19 cellular contexts compared by ENCODE assay signal in the genomic region with DNA sequence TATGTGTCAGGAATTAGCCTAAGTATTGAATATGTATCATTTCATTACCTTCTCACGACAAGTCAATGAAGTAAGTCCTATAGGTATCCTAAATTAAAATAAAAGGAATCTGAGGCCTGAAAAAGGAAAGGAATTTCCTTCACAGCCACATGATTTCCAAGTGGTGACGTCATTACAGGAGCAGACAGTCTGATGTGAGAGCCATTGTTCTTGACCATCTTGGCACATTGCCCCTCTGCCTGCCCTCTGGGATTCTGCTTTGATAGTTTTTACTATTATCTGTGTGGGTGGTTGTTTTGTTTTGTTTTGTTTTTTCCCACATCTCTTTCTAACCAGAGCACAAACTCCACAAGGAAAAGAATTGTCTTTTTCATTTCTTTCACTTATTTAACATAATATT.
DNase-seq lines count a peak whose midpoint lies in the region; ATAC-seq, FAIRE-seq and TF ChIP-seq lines count a peak whose summit lies in the region.
"Had no signal": no experiment of that assay in that cellular context is flagged by ENCODE, and none has a peak within 500 bp of the region (broad histone marks: within the 10 kb centered on the region; RNA-seq: fewer than 3 reads in every experiment).

No MANE protein-coding gene starts in this region.

- H3K9me3 ChIP-seq in K562 (replicated peaks; ENCODE audit: control insufficient read depth, insufficient read depth, low read depth, low read length): no peaks in the 10 kb centered on the region
- H3K9me3 ChIP-seq in neural progenitor cell (ENCODE audit: low read depth): no peaks in the 10 kb centered on the region
- H3K9me3 ChIP-seq in esophagus muscularis mucosa: no peaks in the 10 kb centered on the region
- H3K9me3 ChIP-seq: sigmoid colon had no signal

- no peaks in the 10 kb centered on the region for H4K20me1 ChIP-seq in K562 (replicated peaks; ENCODE audit: control insufficient read depth, insufficient read depth, low read length)
- no peaks in the 10 kb centered on the region for H4K20me1 ChIP-seq in neural progenitor cell (ENCODE audit: low read depth)

- H3K27ac Mint-ChIP-seq in neural progenitor cell: no peak overlapping the region
- H3K27ac Mint-ChIP-seq: activated CD4-positive, alpha-beta memory T cell treated with anti-CD3 and anti-CD28 coated beads, Interleukin-2, amount 10 ng/mL, durations not matched to agents 7 days and 5 days; activated naive CD8-positive, alpha-beta T cell treated with anti-CD3 and anti-CD28 coated beads for 36 hours; activated T-helper 1 cell treated with anti-CD3 and anti-CD28 coated beads, Interleukin-12 subunit alpha, Interleukin-12 subunit beta, Interleukin-2, Interleukin-4 antibody, amounts not matched to agents 30 ng/mL and 10 ng/mL and 1 ng/mL, durations not matched to agents 14 hours and 24 hours and 36 hours; stimulated activated naive CD8-positive, alpha-beta T cell treated with anti-CD3 and anti-CD28 coated beads, Interleukin-15, Interleukin-2, amounts not matched to agents 100 ng/mL and 50 ng/mL, for 24 hours had no signal

- H3K9me3 Mint-ChIP-seq in neural progenitor cell: no peaks in the 10 kb centered on the region
- H3K9me3 Mint-ChIP-seq: activated CD4-positive, alpha-beta memory T cell treated with anti-CD3 and anti-CD28 coated beads, Interleukin-2, amount 10 ng/mL, durations not matched to agents 7 days and 5 days; activated naive CD8-positive, alpha-beta T cell treated with anti-CD3 and anti-CD28 coated beads for 36 hours; activated T-helper 1 cell treated with anti-CD3 and anti-CD28 coated beads, Interleukin-12 subunit alpha, Interleukin-12 subunit beta, Interleukin-2, Interleukin-4 antibody, amounts not matched to agents 30 ng/mL and 10 ng/mL and 1 ng/mL, durations not matched to agents 14 hours and 24 hours and 36 hours; stimulated activated naive CD8-positive, alpha-beta T cell treated with anti-CD3 and anti-CD28 coated beads, Interleukin-15, Interleukin-2, amounts not matched to agents 100 ng/mL and 50 ng/mL, for 24 hours had no signal

- BruUV-seq in K562 (replicated peaks; lab: Mats Ljungman, UMichigan): no TSS peak

- H3K4me3 Mint-ChIP-seq in neural progenitor cell: no peak overlapping the region
- H3K4me3 Mint-ChIP-seq: activated CD4-positive, alpha-beta memory T cell treated with anti-CD3 and anti-CD28 coated beads, Interleukin-2, amount 10 ng/mL, durations not matched to agents 7 days and 5 days; activated naive CD8-positive, alpha-beta T cell treated with anti-CD3 and anti-CD28 coated beads for 36 hours; activated T-helper 1 cell treated with anti-CD3 and anti-CD28 coated beads, Interleukin-12 subunit alpha, Interleukin-12 subunit beta, Interleukin-2, Interleukin-4 antibody, amounts not matched to agents 30 ng/mL and 10 ng/mL and 1 ng/mL, durations not matched to agents 14 hours and 24 hours and 36 hours; stimulated activated naive CD8-positive, alpha-beta T cell treated with anti-CD3 and anti-CD28 coated beads, Interleukin-15, Interleukin-2, amounts not matched to agents 100 ng/mL and 50 ng/mL, for 24 hours had no signal

- no peak for TF ChIP-seq POLR2A in K562 (conservative IDR thresholded peaks at IDR 0.05)
- no peak for TF ChIP-seq POLR2A in esophagus muscularis mucosa (IDR thresholded peaks at IDR 0.05; ENCODE audit: low read depth)

- H3K9ac ChIP-seq in K562 (ENCODE audit: insufficient read depth in 1 of 2, low read depth in 2 of 2, low read length in 2 of 2) (no peak overlapping the region), neural progenitor cell (no peak overlapping the region)

- WGBS in K562 (ENCODE audit: insufficient coverage, low coverage, missing lambda C conversion rate): 0% methylated on average over 2 of the region's 2 CpGs
- WGBS in esophagus muscularis mucosa: 62% methylated on average over 2 of the region's 2 CpGs

- H3K4me2 ChIP-seq in K562 (ENCODE audit: insufficient read depth, low read length): no peak overlapping the region
- H3K4me2 ChIP-seq in neural progenitor cell: no peak overlapping the region

- H3K27ac ChIP-seq in K562 (ENCODE audit: extremely low read depth, low read depth, low read length) (no peak overlapping the region), neural progenitor cell (no peak overlapping the region), esophagus muscularis mucosa (replicated peaks in 1 of 4) (no peak overlapping the region)
- H3K27ac ChIP-seq: sigmoid colon, VCaP had no signal

- no peaks in the 10 kb centered on the region for H3F3A ChIP-seq in neural progenitor cell (ENCODE audit: low read depth)

- no peaks in the 10 kb centered on the region for H3K4me1 Mint-ChIP-seq in neural progenitor cell
- H3K4me1 Mint-ChIP-seq: activated naive CD8-positive, alpha-beta T cell treated with anti-CD3 and anti-CD28 coated beads for 36 hours had no signal

- ATAC-seq in K562 (no peak), HG02840 (IDR thresholded peaks at IDR 0.05; ENCODE audit: low FRiP score, unreplicated experiment) (no peak)
- ATAC-seq: left colon had no signal

- no peak for FAIRE-seq in K562 (lab: Jason Lieb, UNC)

- in situ Hi-C loops in K562 (cut with MboI): no loop called here

- no peak for TF ChIP-seq CTCF in K562 (IDR thresholded peaks at IDR 0.05 in 2 of 3, conservative IDR thresholded peaks at IDR 0.05 in 1 of 3; ENCODE audit: insufficient read depth in 2 of 3, low read depth in 1 of 3, low read length in 3 of 3)
- no peak for TF ChIP-seq CTCF in neural progenitor cell (IDR thresholded peaks at IDR 0.05)
- no peak for TF ChIP-seq CTCF in esophagus muscularis mucosa (IDR thresholded peaks at IDR 0.05)

- H3K79me2 ChIP-seq in K562 (ENCODE audit: control insufficient read depth, insufficient read depth, low read length): no peaks in the 10 kb centered on the region
- no peaks in the 10 kb centered on the region for H3K79me2 ChIP-seq in neural progenitor cell (ENCODE audit: low read depth)

- CTCF ChIA-PET in K562 (lab: Yijun Ruan, JAX; ENCODE audit: low intra/inter-chr PET ratio): no interaction called here

- TF ChIP-seq EP300 in K562 (IDR thresholded peaks at IDR 0.05; ENCODE audit: low read length) (no peak), esophagus muscularis mucosa (IDR thresholded peaks at IDR 0.05) (no peak)

- TF ChIP-seq RAD21 in K562 (CRISPR knock-in tag; conservative IDR thresholded peaks at IDR 0.05 in 1 of 2, IDR thresholded peaks at IDR 0.05 in 1 of 2): no peak

- H3K36me3 Mint-ChIP-seq in neural progenitor cell: no peaks in the 10 kb centered on the region
- H3K36me3 Mint-ChIP-seq: activated naive CD8-positive, alpha-beta T cell treated with anti-CD3 and anti-CD28 coated beads for 36 hours had no signal

- H2AFZ ChIP-seq in K562 (ENCODE audit: low read depth, low read length) (no peak overlapping the region), neural progenitor cell (replicated peaks) (no peak overlapping the region)

- no peaks in the 10 kb centered on the region for H3K4me1 ChIP-seq in K562 (replicated peaks in 1 of 2; ENCODE audit: control insufficient read depth in 2 of 2, insufficient read depth in 2 of 2, low read length in 2 of 2)
- no peaks in the 10 kb centered on the region for H3K4me1 ChIP-seq in neural progenitor cell
- H3K4me1 ChIP-seq in esophagus muscularis mucosa: no peaks in the 10 kb centered on the region
- H3K4me1 ChIP-seq: sigmoid colon had no signal

- POLR2A ChIA-PET in K562 (lab: Yijun Ruan, JAX): no interaction called here

- no peak overlapping the region for H3K4me3 ChIP-seq in K562
- H3K4me3 ChIP-seq in neural progenitor cell: no peak overlapping the region
- no peak overlapping the region for H3K4me3 ChIP-seq in esophagus muscularis mucosa
- H3K4me3 ChIP-seq: sigmoid colon had no signal

- peak; percentile 24 for DNase-seq in COLO829 (ENCODE audit: low spot score)
- peak; percentile 54 for DNase-seq in HT1080 (ENCODE audit: low read depth)
- no peak for DNase-seq in K562 (ENCODE audit: extremely low read depth in 1 of 4, low spot score in 3 of 4)
- peak; percentile 30 for DNase-seq in neural progenitor cell (ENCODE audit: low spot score)
- no peak for DNase-seq in NOMO-1 treated with dmso at 0.1 percent for 144 hours (lab: John Stamatoyannopoulos, UW; ENCODE audit: unreplicated experiment)
- DNase-seq in esophagus muscularis mucosa (ENCODE audit: extremely low spot score): no peak
- DNase-seq: activated CD4-positive, alpha-beta memory T cell treated with anti-CD3 and anti-CD28 coated beads, Interleukin-2, amount 10 ng/mL, durations not matched to agents 7 days and 5 days; activated naive CD8-positive, alpha-beta T cell treated with anti-CD3 and anti-CD28 coated beads for 36 hours; COR-L47; foreskin fibroblast; Karpas-422; left colon; NCI-H1417 treated with DMSO at 0.1 percent for 48 hours; NCI-H446 treated with DMSO at 0.1 percent for 48 hours; sigmoid colon had no signal

- H3K36me3 ChIP-seq in K562 (ENCODE audit: control insufficient read depth, insufficient read depth, low read length) (no peaks in the 10 kb centered on the region), neural progenitor cell (no peaks in the 10 kb centered on the region), esophagus muscularis mucosa (no peaks in the 10 kb centered on the region)
- H3K36me3 ChIP-seq: sigmoid colon had no signal

- no peaks in the 10 kb centered on the region for H3K9me1 ChIP-seq in K562 (ENCODE audit: control insufficient read depth, insufficient read depth, low read length)

- no peaks in the 10 kb centered on the region for H3K27me3 Mint-ChIP-seq in neural progenitor cell (ENCODE audit: insufficient read depth, low read depth)
- H3K27me3 Mint-ChIP-seq: activated CD4-positive, alpha-beta memory T cell treated with anti-CD3 and anti-CD28 coated beads, Interleukin-2, amount 10 ng/mL, durations not matched to agents 7 days and 5 days had no signal

- intact Hi-C loops in K562 (cut with micrococcal nuclease) (no loop called here), esophagus muscularis mucosa (cut with DNase I) (no loop called here)

- H3K27me3 ChIP-seq in K562 (ENCODE audit: control insufficient read depth in 2 of 2, insufficient read depth in 2 of 2, low read length in 2 of 2): no peaks in the 10 kb centered on the region
- H3K27me3 ChIP-seq in neural progenitor cell: no peaks in the 10 kb centered on the region
- H3K27me3 ChIP-seq in esophagus muscularis mucosa: no peaks in the 10 kb centered on the region
- H3K27me3 ChIP-seq: sigmoid colon had no signal

TF ChIP-seq in K562, 482 proteins besides CTCF, POLR2A, EP300 and RAD21:
- TF ChIP-seq ZNF224 (CRISPR knock-in tag; IDR thresholded peaks at IDR 0.05): no peak
- TF ChIP-seq, protein P1, sequence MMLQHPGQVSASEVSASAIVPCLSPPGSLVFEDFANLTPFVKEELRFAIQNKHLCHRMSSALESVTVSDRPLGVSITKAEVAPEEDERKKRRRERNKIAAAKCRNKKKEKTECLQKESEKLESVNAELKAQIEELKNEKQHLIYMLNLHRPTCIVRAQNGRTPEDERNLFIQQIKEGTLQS (IDR thresholded peaks at IDR 0.05): peak; percentile 33; the same call in 1 of the 2 replicates
- TF ChIP-seq, protein P1 (CRISPR knock-in tag; conservative IDR thresholded peaks at IDR 0.05): no peak

Comparison
In these comparisons a context has a peak if more than half of its experiments do, and no peak if none do; other contexts are left out.
1. DNase-seq: peak in COLO829 (single experiment), HT1080 (single experiment) and neural progenitor cell (single experiment); none in K562 (0 of 4), NOMO-1 treated with dmso at 0.1 percent for 144 hours (single experiment) and esophagus muscularis mucosa (single experiment).